ENCODE assay signal across 16 cellular contexts in the genomic region with DNA sequence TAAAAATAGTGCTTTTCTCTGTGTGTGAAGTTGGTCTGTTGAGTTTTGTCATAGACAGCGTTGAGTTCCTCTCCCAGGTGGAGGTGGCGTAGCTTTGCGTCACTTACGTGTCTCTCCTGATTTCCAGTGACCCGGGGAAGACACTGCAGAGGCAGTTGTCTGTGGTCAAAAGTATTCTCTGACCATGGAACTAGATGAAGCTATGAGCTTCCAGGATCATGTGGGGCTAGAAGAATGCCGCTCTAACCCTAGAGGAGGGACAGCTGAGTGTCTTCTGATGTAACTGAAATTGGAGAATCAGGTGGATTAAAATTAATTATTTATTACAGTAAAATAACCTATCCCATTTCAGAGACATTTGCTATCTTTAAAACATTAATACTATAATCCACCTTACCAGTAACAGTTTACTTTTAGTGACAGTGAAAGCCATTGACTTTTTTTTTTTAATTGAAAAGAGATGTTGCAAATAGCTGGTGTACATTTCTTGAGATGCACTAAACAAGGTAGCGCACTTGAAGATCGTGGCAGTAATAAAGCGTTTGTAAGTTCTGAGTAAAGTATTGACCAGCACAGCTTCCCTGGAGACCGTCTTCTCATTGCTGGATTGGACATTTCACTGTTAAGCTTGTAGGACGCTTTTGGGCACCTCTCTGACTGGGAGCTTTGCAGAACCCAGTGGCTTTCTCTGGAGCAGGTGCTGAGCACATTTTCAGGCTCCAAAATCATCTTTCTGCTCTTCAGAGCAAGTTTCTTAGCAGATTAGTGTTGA. TPM values are rescaled to one million over a fixed set of nuclear protein-coding genes. Genes with fewer than 3 reads are reported as not detected.
DNase-seq lines count a peak whose midpoint lies in the region; ATAC-seq and TF ChIP-seq lines count a peak whose summit lies in the region.
"Had no signal": no experiment of that assay in that cellular context is flagged by ENCODE, and none has a peak within 500 bp of the region (broad histone marks: within the 10 kb centered on the region; RNA-seq: fewer than 3 reads in every experiment).

No MANE protein-coding gene starts in this region.

- H3K9ac ChIP-seq in BLaER1 treated with 17β-estradiol and CSF1 and Interleukin-3, amounts not matched to agents 10 nM and 100 nM, result peak overlapping the region in 2 of 11 experiments; percentile 4 to 36; a peak in 4 of 22 replicates
- H3K9ac ChIP-seq: SK-N-SH had no signal

- H3K4me3 ChIP-seq in BLaER1 treated with 17β-estradiol and CSF1 and Interleukin-3, amounts not matched to agents 10 nM and 100 nM, result no peak overlapping the region
- H3K4me3 ChIP-seq in DOHH2 (ENCODE audit: low read length) (no peak overlapping the region), Panc1 (ENCODE audit: low read depth in 2 of 2, low read length in 2 of 2) (no peak overlapping the region)
- H3K4me3 ChIP-seq: right lobe of liver, stomach, upper lobe of left lung had no signal

- H3K4me2 ChIP-seq in BLaER1 treated with 17β-estradiol and CSF1 and Interleukin-3, amounts not matched to agents 10 nM and 100 nM, result peak overlapping the region; percentile 55 to 78 (median 75)
- H3K4me2 ChIP-seq in DOHH2 (ENCODE audit: low read length), result peak overlapping the region; percentile 34
- H3K4me2 ChIP-seq: SK-N-SH had no signal

- no TSS peak for BruUV-seq in Panc1 (replicated peaks; lab: Mats Ljungman, UMichigan)

- no peaks in the 10 kb centered on the region for H3K27me3 ChIP-seq in BLaER1 treated with 17β-estradiol and CSF1 and Interleukin-3, amounts not matched to agents 10 nM and 100 nM
- H3K27me3 ChIP-seq in DOHH2 (ENCODE audit: control insufficient read depth, low read length), result no peaks in the 10 kb centered on the region
- H3K27me3 ChIP-seq in Panc1 (ENCODE audit: control insufficient read depth, insufficient read depth, low read length), result no peaks in the 10 kb centered on the region
- H3K27me3 ChIP-seq: right lobe of liver, stomach, upper lobe of left lung had no signal

- ATAC-seq in Panc1, result no peak
- ATAC-seq: HCT116 had no signal

- no peaks in the 10 kb centered on the region for H3K79me2 ChIP-seq in DOHH2 (ENCODE audit: control insufficient read depth, low read length)

- TF ChIP-seq CTCF in DOHH2 (IDR thresholded peaks at IDR 0.05; ENCODE audit: low read depth, low read length, poor library complexity, severe bottlenecking) (no peak), Panc1 (IDR thresholded peaks at IDR 0.05) (no peak)

- H3F3A ChIP-seq in DOHH2 (ENCODE audit: control insufficient read depth, insufficient read depth), result no peaks in the 10 kb centered on the region

- in situ Hi-C loops in Panc1 (cut with HindIII; ENCODE audit: low pct_unique_long_range_greater_than_20kb, low sequenced_read_pairs), result no loop called here

- intact Hi-C loops in Panc1 (cut with micrococcal nuclease; ENCODE audit: unreplicated experiment), result no loop called here

- H3K27ac ChIP-seq in BLaER1 treated with 17β-estradiol and CSF1 and Interleukin-3, amounts not matched to agents 10 nM and 100 nM, result peak overlapping the region in 7 of 11 experiments; percentile 1 to 43 (median 33); a peak in 9 of 22 replicates
- H3K27ac ChIP-seq in DOHH2 (ENCODE audit: low read depth, low read length) (no peak overlapping the region), Panc1 (ENCODE audit: low read length) (0 out of 2 replicates have a peak overlapping the region, but pooled peaks have one; percentile 4)
- H3K27ac ChIP-seq: right lobe of liver had no signal

- no peaks in the 10 kb centered on the region for H3K9me3 ChIP-seq in BLaER1 treated with 17β-estradiol and CSF1 and Interleukin-3, amounts not matched to agents 10 nM and 100 nM (replicated peaks in 1 of 11)
- no peaks in the 10 kb centered on the region for H3K9me3 ChIP-seq in DOHH2 (ENCODE audit: control insufficient read depth, insufficient read depth, low read length)
- H3K9me3 ChIP-seq in Panc1 (ENCODE audit: control insufficient read depth, insufficient read depth, low read depth, low read length), result no peaks in the 10 kb centered on the region
- H3K9me3 ChIP-seq: right lobe of liver, SK-N-SH, stomach, upper lobe of left lung had no signal

- H4K20me1 ChIP-seq in BLaER1 treated with 17β-estradiol and CSF1 and Interleukin-3, amounts not matched to agents 10 nM and 100 nM, result peaks cover 0 to 39% (median 26%) of the 10 kb centered on the region in 11 experiments; a peak in 10 of 22 replicates
- no peaks in the 10 kb centered on the region for H4K20me1 ChIP-seq in DOHH2 (ENCODE audit: control insufficient read depth, insufficient read depth, low read depth, low read length)

- DNase-seq in Panc1 (ENCODE audit: low read depth, low spot score) (no peak), myocyte (ENCODE audit: low read depth) (peak; percentile 86), 8988T (no peak), HPDE6-E6E7 (ENCODE audit: extremely low spot score) (no peak), UCSD-AML1 (lab: John Stamatoyannopoulos, UW; ENCODE audit: unreplicated experiment) (no peak), putamen (ENCODE audit: low spot score) (no peak)
- DNase-seq: activated CD4-positive, alpha-beta T cell treated with anti-CD3 and anti-CD28 coated beads for 1 hour; activated naive CD4-positive, alpha-beta T cell treated with anti-CD3 and anti-CD28 coated beads, Interleukin-2, amount 50 U/mL, for 16 hours; NCI-H1694; right lobe of liver; SK-N-SH; stomach; upper lobe of left lung had no signal

- H3K9me2 ChIP-seq in DOHH2 (replicated peaks; ENCODE audit: control insufficient read depth, low read length), result no peaks in the 10 kb centered on the region
- H3K9me2 ChIP-seq: SK-N-SH had no signal

- CTCF ChIA-PET in Panc1 (lab: Charles Lee), result no interaction called here

- POLR2A ChIA-PET in Panc1 (lab: Charles Lee), result interaction anchor here (0.6 kb wide), 1 partner anchor 462 kb away, joined by 3 read pairs; no protein-coding TSS in a partner anchor

- H3K4me1 ChIP-seq in BLaER1 treated with 17β-estradiol and CSF1 and Interleukin-3, amounts not matched to agents 10 nM and 100 nM, result peaks cover 38 to 84% (median 55%) of the 10 kb centered on the region in 10 experiments
- H3K4me1 ChIP-seq in DOHH2 (ENCODE audit: control insufficient read depth, low read length) (peaks cover 37% of the 10 kb centered on the region), Panc1 (ENCODE audit: control insufficient read depth, insufficient read depth, low read length) (peaks cover 6% of the 10 kb centered on the region; the same call in 1 of the 2 replicates)

- H3K36me3 ChIP-seq in BLaER1 treated with 17β-estradiol and CSF1 and Interleukin-3, amounts not matched to agents 10 nM and 100 nM, result peaks cover 25 to 51% (median 43%) of the 10 kb centered on the region in 11 experiments
- H3K36me3 ChIP-seq in DOHH2 (ENCODE audit: control insufficient read depth, low read length) (peaks cover 8% of the 10 kb centered on the region; the same call in 1 of the 2 replicates), Panc1 (ENCODE audit: control insufficient read depth, insufficient read depth, low read length) (peaks cover 25% of the 10 kb centered on the region)

RNA-seq across cellular contexts. Expression of a gene that starts 9.7 kb away (rescaled TPM):
- 65.9 TPM for total RNA-seq in Panc1 (2021; ENCODE audit: unreplicated experiment)
- 71.5 TPM for polyA plus RNA-seq in Panc1 (2012; ENCODE audit: insufficient read length)
- total RNA-seq in myocyte, result 80.7 and 145 TPM in 2 replicates
- polyA plus RNA-seq in myocyte (2012), result 30.8 TPM
